In the genomic region with DNA sequence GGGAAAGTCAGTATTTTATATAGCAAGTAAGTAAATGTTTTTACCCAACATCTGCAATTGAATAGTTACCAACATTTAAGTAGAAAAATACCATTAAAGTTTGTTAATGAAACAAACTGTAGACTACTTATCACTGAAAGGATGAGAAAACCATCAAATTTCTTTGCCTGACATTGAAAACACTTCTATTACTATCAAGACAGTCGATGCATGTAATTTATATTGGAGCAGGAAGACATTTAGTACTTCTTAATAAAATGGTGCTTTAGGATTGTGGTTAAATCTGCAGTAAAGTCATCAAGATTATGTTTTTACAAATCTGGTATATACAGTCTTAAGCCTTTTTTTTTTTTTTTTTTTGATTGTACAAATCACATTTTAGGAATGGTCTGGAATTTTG, we compare ENCODE assay signal across 9 cellular contexts. TPM values are rescaled to one million over a fixed set of nuclear protein-coding genes. Genes with fewer than 3 reads are reported as not detected.
A peak's percentile ranks its signal among the peaks of the same experiment; 100 is the strongest.
DNase-seq lines count a peak whose midpoint lies in the region; ATAC-seq and TF ChIP-seq lines count a peak whose summit lies in the region.
"Had no signal": no experiment of that assay in that cellular context is flagged by ENCODE, and none has a peak within 500 bp of the region (broad histone marks: within the 10 kb centered on the region; RNA-seq: fewer than 3 reads in every experiment).

No MANE protein-coding gene starts in this region.

- H3K4me1 ChIP-seq in CD8-positive, alpha-beta T cell (ENCODE audit: insufficient read depth, low read length): peaks cover 58% of the 10 kb centered on the region
- H3K4me1 ChIP-seq in ectodermal cell (ENCODE audit: control insufficient read depth, insufficient read depth, low read length) (peaks cover 7% of the 10 kb centered on the region), neuron (ENCODE audit: insufficient read depth, low read length) (peaks cover 36% of the 10 kb centered on the region)

- ATAC-seq in CD8-positive, alpha-beta T cell: no peak
- no peak for ATAC-seq in GM19351 (IDR thresholded peaks at IDR 0.05; ENCODE audit: unreplicated experiment)

- no peaks in the 10 kb centered on the region for H3K27me3 ChIP-seq in CD8-positive, alpha-beta T cell (ENCODE audit: insufficient read depth, low read length)
- no peaks in the 10 kb centered on the region for H3K27me3 ChIP-seq in ectodermal cell (ENCODE audit: control insufficient read depth, insufficient read depth, low read length, poor library complexity, severe bottlenecking)
- H3K27me3 ChIP-seq in neuron (ENCODE audit: insufficient read depth, low read length): no peaks in the 10 kb centered on the region

- H3K36me3 ChIP-seq in CD8-positive, alpha-beta T cell (ENCODE audit: insufficient read depth, low read length): peaks cover 25% of the 10 kb centered on the region
- H3K36me3 ChIP-seq in ectodermal cell (ENCODE audit: control insufficient read depth, insufficient read depth, low read length) (peaks cover 34% of the 10 kb centered on the region), neuron (ENCODE audit: insufficient read depth, low read length) (peaks cover 56% of the 10 kb centered on the region)

- intact Hi-C loops in CD8-positive, alpha-beta T cell (cut with DNase I, micrococcal nuclease): loop anchor here in 1 of 2 experiments (10.0 kb wide), 1 partner anchor 1951 kb away; the partner anchor contains the start of genes HDDC3 and UNC45A

- no peaks in the 10 kb centered on the region for H3K9me3 Mint-ChIP-seq in CD8-positive, alpha-beta T cell

- 89 to 100% methylated on average over 1 of the region's 1 CpG for WGBS in ectodermal cell, 2 experiments

- H3K27ac Mint-ChIP-seq in CD8-positive, alpha-beta T cell: peak overlapping the region; percentile 79

- peak overlapping the region; percentile 74 for H3K4me3 ChIP-seq in CD8-positive, alpha-beta T cell (ENCODE audit: low read depth, low read length)
- peak overlapping the region; percentile 87 for H3K4me3 ChIP-seq in ectodermal cell (ENCODE audit: insufficient read depth, low read depth, low read length)
- peak overlapping the region; percentile 94 for H3K4me3 ChIP-seq in neuron (ENCODE audit: low read length)

- CTCF ChIA-PET in CD8-positive, alpha-beta T cell (lab: Charles Lee): interaction anchor here (0.8 to 6.7 kb wide), 4 partner anchors 28 to 77 kb away, joined by 3 to 57 read pairs (median 4); no protein-coding TSS in a partner anchor

- DNase-seq in CD8-positive, alpha-beta T cell: no peak
- DNase-seq in NCI-H1417 treated with DMSO at 0.1 percent for 48 hours (lab: John Stamatoyannopoulos, UW) (peak; percentile 66), NCI-H2029 (lab: John Stamatoyannopoulos, UW) (no peak), SHP77 treated with DMSO at 0.1 percent for 48 hours (lab: John Stamatoyannopoulos, UW) (no peak), AG08396 (ENCODE audit: low spot score) (no peak)
- DNase-seq: Kasumi-1 had no signal

- peak overlapping the region; percentile 25 for H3K27ac ChIP-seq in CD8-positive, alpha-beta T cell (ENCODE audit: low read depth, low read length)
- H3K27ac ChIP-seq in ectodermal cell (ENCODE audit: insufficient read depth, low read depth, low read length, poor library complexity, severe bottlenecking): no peak overlapping the region

- H3K9me3 ChIP-seq in CD8-positive, alpha-beta T cell (ENCODE audit: low read length): no peaks in the 10 kb centered on the region
- H3K9me3 ChIP-seq in ectodermal cell (ENCODE audit: control insufficient read depth, low read length) (no peaks in the 10 kb centered on the region), neuron (ENCODE audit: low read length) (no peaks in the 10 kb centered on the region)

- peaks cover 60% of the 10 kb centered on the region for H3K4me1 Mint-ChIP-seq in CD8-positive, alpha-beta T cell (ENCODE audit: low read depth)

- peak overlapping the region; percentile 95 for H3K4me3 Mint-ChIP-seq in CD8-positive, alpha-beta T cell

- no peak for TF ChIP-seq CTCF in CD8-positive, alpha-beta T cell (IDR thresholded peaks at IDR 0.05)

- POLR2A ChIA-PET in CD8-positive, alpha-beta T cell (lab: Charles Lee): interaction anchor here (0.8 to 13.5 kb wide), 5 partner anchors 16 to 75 kb away, joined by 4 to 382 read pairs (median 85); partner anchors contain the start of gene CHD2

- no peak overlapping the region for H2AFZ ChIP-seq in neuron (ENCODE audit: low read depth, low read length)

- no peaks in the 10 kb centered on the region for H3K27me3 Mint-ChIP-seq in CD8-positive, alpha-beta T cell (ENCODE audit: low read depth)

- H3K36me3 Mint-ChIP-seq in CD8-positive, alpha-beta T cell: peaks cover 68% of the 10 kb centered on the region

RNA-seq across cellular contexts. Expression of gene CHD2, which starts 13.9 kb away (rescaled TPM):
- total RNA-seq in CD8-positive, alpha-beta T cell: 100 to 1,000 TPM; 615 to 669 TPM
- 50.0 TPM for polyA plus RNA-seq in ectodermal cell (2013, experiment 1 of 4)
- polyA plus RNA-seq in ectodermal cell (2013, experiment 2 of 4): 52.6 TPM
- polyA plus RNA-seq in ectodermal cell (2013, experiment 3 of 4): 38.1 TPM
- 44.1 TPM for polyA plus RNA-seq in ectodermal cell (2013, experiment 4 of 4)
